In genomic region chr2:71748227-71748626, GRCh38 we compare ENCODE assay signal across 1 cellular context.
TF ChIP-seq lines count a peak whose summit lies in the region.

No MANE protein-coding gene starts in this region.

TF ChIP-seq in K562, 482 proteins besides CTCF, POLR2A, EP300 and RAD21 (continued from another document and continues in another):
- TF ChIP-seq, protein P1, sequence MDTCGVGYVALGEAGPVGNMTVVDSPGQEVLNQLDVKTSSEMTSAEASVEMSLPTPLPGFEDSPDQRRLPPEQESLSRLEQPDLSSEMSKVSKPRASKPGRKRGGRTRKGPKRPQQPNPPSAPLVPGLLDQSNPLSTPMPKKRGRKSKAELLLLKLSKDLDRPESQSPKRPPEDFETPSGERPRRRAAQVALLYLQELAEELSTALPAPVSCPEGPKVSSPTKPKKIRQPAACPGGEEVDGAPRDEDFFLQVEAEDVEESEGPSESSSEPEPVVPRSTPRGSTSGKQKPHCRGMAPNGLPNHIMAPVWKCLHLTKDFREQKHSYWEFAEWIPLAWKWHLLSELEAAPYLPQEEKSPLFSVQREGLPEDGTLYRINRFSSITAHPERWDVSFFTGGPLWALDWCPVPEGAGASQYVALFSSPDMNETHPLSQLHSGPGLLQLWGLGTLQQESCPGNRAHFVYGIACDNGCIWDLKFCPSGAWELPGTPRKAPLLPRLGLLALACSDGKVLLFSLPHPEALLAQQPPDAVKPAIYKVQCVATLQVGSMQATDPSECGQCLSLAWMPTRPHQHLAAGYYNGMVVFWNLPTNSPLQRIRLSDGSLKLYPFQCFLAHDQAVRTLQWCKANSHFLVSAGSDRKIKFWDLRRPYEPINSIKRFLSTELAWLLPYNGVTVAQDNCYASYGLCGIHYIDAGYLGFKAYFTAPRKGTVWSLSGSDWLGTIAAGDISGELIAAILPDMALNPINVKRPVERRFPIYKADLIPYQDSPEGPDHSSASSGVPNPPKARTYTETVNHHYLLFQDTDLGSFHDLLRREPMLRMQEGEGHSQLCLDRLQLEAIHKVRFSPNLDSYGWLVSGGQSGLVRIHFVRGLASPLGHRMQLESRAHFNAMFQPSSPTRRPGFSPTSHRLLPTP (IDR thresholded peaks at IDR 0.05; ENCODE audit: borderline replicate concordance, extremely low read depth, insufficient read length): no peak
- TF ChIP-seq EHMT2 (IDR thresholded peaks at IDR 0.05): peak; percentile 83
- TF ChIP-seq ZNF785 (CRISPR knock-in tag; IDR thresholded peaks at IDR 0.05): no peak
- no peak for TF ChIP-seq MCM5 (IDR thresholded peaks at IDR 0.05; ENCODE audit: low read depth)
- TF ChIP-seq, protein P2, sequence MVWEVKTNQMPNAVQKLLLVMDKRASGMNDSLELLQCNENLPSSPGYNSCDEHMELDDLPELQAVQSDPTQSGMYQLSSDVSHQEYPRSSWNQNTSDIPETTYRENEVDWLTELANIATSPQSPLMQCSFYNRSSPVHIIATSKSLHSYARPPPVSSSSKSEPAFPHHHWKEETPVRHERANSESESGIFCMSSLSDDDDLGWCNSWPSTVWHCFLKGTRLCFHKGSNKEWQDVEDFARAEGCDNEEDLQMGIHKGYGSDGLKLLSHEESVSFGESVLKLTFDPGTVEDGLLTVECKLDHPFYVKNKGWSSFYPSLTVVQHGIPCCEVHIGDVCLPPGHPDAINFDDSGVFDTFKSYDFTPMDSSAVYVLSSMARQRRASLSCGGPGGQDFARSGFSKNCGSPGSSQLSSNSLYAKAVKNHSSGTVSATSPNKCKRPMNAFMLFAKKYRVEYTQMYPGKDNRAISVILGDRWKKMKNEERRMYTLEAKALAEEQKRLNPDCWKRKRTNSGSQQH (CRISPR knock-in tag; IDR thresholded peaks at IDR 0.05): no peak
- TF ChIP-seq RUNX1 (IDR thresholded peaks at IDR 0.05; ENCODE audit: low read depth): no peak
- TF ChIP-seq NR2C2 (CRISPR knock-in tag; IDR thresholded peaks at IDR 0.05): no peak
- peak; percentile 92 for TF ChIP-seq NR2C2 (tag; IDR thresholded peaks at IDR 0.05)
- no peak for TF ChIP-seq OTX1 (CRISPR knock-in tag; IDR thresholded peaks at IDR 0.05)
- no peak for TF ChIP-seq HNRNPH1 (optimal IDR thresholded peaks at IDR 0.05; ENCODE audit: low read depth, low read length)
- TF ChIP-seq, protein P3, sequence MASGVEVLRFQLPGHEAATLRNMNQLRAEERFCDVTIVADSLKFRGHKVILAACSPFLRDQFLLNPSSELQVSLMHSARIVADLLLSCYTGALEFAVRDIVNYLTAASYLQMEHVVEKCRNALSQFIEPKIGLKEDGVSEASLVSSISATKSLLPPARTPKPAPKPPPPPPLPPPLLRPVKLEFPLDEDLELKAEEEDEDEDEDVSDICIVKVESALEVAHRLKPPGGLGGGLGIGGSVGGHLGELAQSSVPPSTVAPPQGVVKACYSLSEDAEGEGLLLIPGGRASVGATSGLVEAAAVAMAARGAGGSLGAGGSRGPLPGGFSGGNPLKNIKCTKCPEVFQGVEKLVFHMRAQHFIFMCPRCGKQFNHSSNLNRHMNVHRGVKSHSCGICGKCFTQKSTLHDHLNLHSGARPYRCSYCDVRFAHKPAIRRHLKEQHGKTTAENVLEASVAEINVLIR (CRISPR knock-in tag; IDR thresholded peaks at IDR 0.05): no peak
- TF ChIP-seq, protein P4, sequence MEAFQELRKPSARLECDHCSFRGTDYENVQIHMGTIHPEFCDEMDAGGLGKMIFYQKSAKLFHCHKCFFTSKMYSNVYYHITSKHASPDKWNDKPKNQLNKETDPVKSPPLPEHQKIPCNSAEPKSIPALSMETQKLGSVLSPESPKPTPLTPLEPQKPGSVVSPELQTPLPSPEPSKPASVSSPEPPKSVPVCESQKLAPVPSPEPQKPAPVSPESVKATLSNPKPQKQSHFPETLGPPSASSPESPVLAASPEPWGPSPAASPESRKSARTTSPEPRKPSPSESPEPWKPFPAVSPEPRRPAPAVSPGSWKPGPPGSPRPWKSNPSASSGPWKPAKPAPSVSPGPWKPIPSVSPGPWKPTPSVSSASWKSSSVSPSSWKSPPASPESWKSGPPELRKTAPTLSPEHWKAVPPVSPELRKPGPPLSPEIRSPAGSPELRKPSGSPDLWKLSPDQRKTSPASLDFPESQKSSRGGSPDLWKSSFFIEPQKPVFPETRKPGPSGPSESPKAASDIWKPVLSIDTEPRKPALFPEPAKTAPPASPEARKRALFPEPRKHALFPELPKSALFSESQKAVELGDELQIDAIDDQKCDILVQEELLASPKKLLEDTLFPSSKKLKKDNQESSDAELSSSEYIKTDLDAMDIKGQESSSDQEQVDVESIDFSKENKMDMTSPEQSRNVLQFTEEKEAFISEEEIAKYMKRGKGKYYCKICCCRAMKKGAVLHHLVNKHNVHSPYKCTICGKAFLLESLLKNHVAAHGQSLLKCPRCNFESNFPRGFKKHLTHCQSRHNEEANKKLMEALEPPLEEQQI (IDR thresholded peaks at IDR 0.05): 0 out of 2 replicates have a peak, but pooled peaks have one; percentile 16
- no peak for TF ChIP-seq ZNF282 (CRISPR knock-in tag; IDR thresholded peaks at IDR 0.05)
- peak; percentile 98 for TF ChIP-seq ZNF316 (IDR thresholded peaks at IDR 0.05)
- no peak for TF ChIP-seq ZNF778 (CRISPR knock-in tag; IDR thresholded peaks at IDR 0.05)
- TF ChIP-seq TRIM24 (IDR thresholded peaks at IDR 0.05): peak; percentile 41 to 62; a peak in 2 of 4 replicates
- 0 out of 2 replicates have a peak, but pooled peaks have one; percentile 28 for TF ChIP-seq GATA2 (CRISPR knock-in tag; IDR thresholded peaks at IDR 0.05)
- no peak for TF ChIP-seq TGIF2 (CRISPR knock-in tag; IDR thresholded peaks at IDR 0.05)
- TF ChIP-seq MBD2 (IDR thresholded peaks at IDR 0.05; ENCODE audit: borderline replicate concordance, low read depth): no peak
- no peak for TF ChIP-seq TAL1 (IDR thresholded peaks at IDR 0.05)
- TF ChIP-seq FOXA3 (CRISPR knock-in tag; conservative IDR thresholded peaks at IDR 0.05 in 1 of 2, IDR thresholded peaks at IDR 0.05 in 1 of 2): no peak
- no peak for TF ChIP-seq NFATC3 (IDR thresholded peaks at IDR 0.05)
- TF ChIP-seq RAD51 (IDR thresholded peaks at IDR 0.05; ENCODE audit: borderline replicate concordance, low read depth): peak; percentile 39; the same call in 1 of the 2 replicates
- peak; percentile 90 for TF ChIP-seq ZNF592 (IDR thresholded peaks at IDR 0.05)
- 0 out of 2 replicates have a peak, but pooled peaks have one; percentile 18 for TF ChIP-seq MYC (IDR thresholded peaks at IDR 0.05; ENCODE audit: low read depth, low read length)
- TF ChIP-seq MYC (CRISPR knock-in tag; IDR thresholded peaks at IDR 0.05; ENCODE audit: borderline replicate concordance, low read depth): no peak
- no peak for TF ChIP-seq ZNF280A (IDR thresholded peaks at IDR 0.05; ENCODE audit: low read depth, partially characterized antibody)
- TF ChIP-seq SMARCE1 (IDR thresholded peaks at IDR 0.05): peak; percentile 63
- TF ChIP-seq FUS (optimal IDR thresholded peaks at IDR 0.05; ENCODE audit: low read depth, low read length): no peak
- peak; percentile 79 for TF ChIP-seq ELF1 (tag; IDR thresholded peaks at IDR 0.05)
- TF ChIP-seq CBX3 (IDR thresholded peaks at IDR 0.05; ENCODE audit: borderline replicate concordance in 1 of 2, low read length in 2 of 2): peak in 1 of 2 experiments; percentile 44; a peak in 1 of 3 replicates
- TF ChIP-seq, protein P5, sequence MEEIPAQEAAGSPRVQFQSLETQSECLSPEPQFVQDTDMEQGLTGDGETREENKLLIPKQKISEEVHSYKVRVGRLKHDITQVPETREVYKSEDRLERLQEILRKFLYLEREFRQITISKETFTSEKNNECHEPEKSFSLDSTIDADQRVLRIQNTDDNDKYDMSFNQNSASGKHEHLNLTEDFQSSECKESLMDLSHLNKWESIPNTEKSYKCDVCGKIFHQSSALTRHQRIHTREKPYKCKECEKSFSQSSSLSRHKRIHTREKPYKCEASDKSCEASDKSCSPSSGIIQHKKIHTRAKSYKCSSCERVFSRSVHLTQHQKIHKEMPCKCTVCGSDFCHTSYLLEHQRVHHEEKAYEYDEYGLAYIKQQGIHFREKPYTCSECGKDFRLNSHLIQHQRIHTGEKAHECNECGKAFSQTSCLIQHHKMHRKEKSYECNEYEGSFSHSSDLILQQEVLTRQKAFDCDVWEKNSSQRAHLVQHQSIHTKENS (CRISPR knock-in tag; IDR thresholded peaks at IDR 0.05): no peak
- 0 out of 2 replicates have a peak, but pooled peaks have one; percentile 55 for TF ChIP-seq MTA3 (IDR thresholded peaks at IDR 0.05; ENCODE audit: borderline replicate concordance)
- TF ChIP-seq, protein P6, sequence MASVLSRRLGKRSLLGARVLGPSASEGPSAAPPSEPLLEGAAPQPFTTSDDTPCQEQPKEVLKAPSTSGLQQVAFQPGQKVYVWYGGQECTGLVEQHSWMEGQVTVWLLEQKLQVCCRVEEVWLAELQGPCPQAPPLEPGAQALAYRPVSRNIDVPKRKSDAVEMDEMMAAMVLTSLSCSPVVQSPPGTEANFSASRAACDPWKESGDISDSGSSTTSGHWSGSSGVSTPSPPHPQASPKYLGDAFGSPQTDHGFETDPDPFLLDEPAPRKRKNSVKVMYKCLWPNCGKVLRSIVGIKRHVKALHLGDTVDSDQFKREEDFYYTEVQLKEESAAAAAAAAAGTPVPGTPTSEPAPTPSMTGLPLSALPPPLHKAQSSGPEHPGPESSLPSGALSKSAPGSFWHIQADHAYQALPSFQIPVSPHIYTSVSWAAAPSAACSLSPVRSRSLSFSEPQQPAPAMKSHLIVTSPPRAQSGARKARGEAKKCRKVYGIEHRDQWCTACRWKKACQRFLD (CRISPR knock-in tag; IDR thresholded peaks at IDR 0.05): peak; percentile 60; the same call in 1 of the 2 replicates
- TF ChIP-seq YY1 (IDR thresholded peaks at IDR 0.05; ENCODE audit: borderline replicate concordance in 1 of 3, control insufficient read depth in 1 of 3, extremely low read depth in 1 of 3, insufficient read depth in 3 of 3, insufficient read length in 1 of 3, insufficient replicate concordance in 2 of 3, low read depth in 1 of 3, low read length in 2 of 3): peak in 1 of 3 experiments; percentile 47
- TF ChIP-seq, protein P7, sequence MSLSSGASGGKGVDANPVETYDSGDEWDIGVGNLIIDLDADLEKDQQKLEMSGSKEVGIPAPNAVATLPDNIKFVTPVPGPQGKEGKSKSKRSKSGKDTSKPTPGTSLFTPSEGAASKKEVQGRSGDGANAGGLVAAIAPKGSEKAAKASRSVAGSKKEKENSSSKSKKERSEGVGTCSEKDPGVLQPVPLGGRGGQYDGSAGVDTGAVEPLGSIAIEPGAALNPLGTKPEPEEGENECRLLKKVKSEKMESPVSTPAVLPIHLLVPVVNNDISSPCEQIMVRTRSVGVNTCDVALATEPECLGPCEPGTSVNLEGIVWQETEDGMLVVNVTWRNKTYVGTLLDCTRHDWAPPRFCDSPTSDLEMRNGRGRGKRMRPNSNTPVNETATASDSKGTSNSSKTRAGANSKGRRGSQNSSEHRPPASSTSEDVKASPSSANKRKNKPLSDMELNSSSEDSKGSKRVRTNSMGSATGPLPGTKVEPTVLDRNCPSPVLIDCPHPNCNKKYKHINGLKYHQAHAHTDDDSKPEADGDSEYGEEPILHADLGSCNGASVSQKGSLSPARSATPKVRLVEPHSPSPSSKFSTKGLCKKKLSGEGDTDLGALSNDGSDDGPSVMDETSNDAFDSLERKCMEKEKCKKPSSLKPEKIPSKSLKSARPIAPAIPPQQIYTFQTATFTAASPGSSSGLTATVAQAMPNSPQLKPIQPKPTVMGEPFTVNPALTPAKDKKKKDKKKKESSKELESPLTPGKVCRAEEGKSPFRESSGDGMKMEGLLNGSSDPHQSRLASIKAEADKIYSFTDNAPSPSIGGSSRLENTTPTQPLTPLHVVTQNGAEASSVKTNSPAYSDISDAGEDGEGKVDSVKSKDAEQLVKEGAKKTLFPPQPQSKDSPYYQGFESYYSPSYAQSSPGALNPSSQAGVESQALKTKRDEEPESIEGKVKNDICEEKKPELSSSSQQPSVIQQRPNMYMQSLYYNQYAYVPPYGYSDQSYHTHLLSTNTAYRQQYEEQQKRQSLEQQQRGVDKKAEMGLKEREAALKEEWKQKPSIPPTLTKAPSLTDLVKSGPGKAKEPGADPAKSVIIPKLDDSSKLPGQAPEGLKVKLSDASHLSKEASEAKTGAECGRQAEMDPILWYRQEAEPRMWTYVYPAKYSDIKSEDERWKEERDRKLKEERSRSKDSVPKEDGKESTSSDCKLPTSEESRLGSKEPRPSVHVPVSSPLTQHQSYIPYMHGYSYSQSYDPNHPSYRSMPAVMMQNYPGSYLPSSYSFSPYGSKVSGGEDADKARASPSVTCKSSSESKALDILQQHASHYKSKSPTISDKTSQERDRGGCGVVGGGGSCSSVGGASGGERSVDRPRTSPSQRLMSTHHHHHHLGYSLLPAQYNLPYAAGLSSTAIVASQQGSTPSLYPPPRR (CRISPR knock-in tag; IDR thresholded peaks at IDR 0.05; ENCODE audit: borderline replicate concordance): no peak
- no peak for TF ChIP-seq PRPF4 (IDR thresholded peaks at IDR 0.05; ENCODE audit: insufficient read depth, low read depth, low read length, poor library complexity, severe bottlenecking)
